In genomic region chr22:48857202-48857805, GRCh38 we compare ENCODE assay signal across 21 cellular contexts.
DNase-seq lines count a peak whose midpoint lies in the region; ATAC-seq and TF ChIP-seq lines count a peak whose summit lies in the region.
"Had no signal": no experiment of that assay in that cellular context is flagged by ENCODE, and none has a peak within 500 bp of the region (broad histone marks: within the 10 kb centered on the region; RNA-seq: fewer than 3 reads in every experiment).

No MANE protein-coding gene starts in this region.

- no peaks in the 10 kb centered on the region for H3K4me1 ChIP-seq in upper lobe of right lung
- H3K4me1 ChIP-seq: BE2C, SJSA1 had no signal

- DNase-seq in activated CD4-positive, CD25-positive, alpha-beta regulatory T cell treated with anti-CD3 and anti-CD28 coated beads, Interleukin-2, amount 50 U/mL, for 72 hours = peak; percentile 20
- DNase-seq in activated CD4-positive, CD25-positive, alpha-beta regulatory T cell (lab: John Stamatoyannopoulos, UW) = no peak
- peak; percentile 31 for DNase-seq in coronary artery (ENCODE audit: low spot score)
- DNase-seq in left lobe of liver (ENCODE audit: low spot score) = peak; percentile 12
- peak; percentile 40 for DNase-seq in upper lobe of right lung
- no peak for DNase-seq in activated CD4-positive, alpha-beta T cell treated with anti-CD3 and anti-CD28 coated beads, Interleukin-2, amount 50 U/mL, for 1 hour
- DNase-seq: BE2C, DMS 273 treated with DMSO at 0.1 percent for 48 hours, DMS79 treated with DMSO at 0.1 percent for 48 hours, GF-D8, KBM-7, MG63, NCI-H1105 treated with DMSO at 0.1 percent for 48 hours, NCI-H2029, NCI-H446 treated with DMSO at 0.1 percent for 48 hours, NCI-H526 treated with DMSO at 0.1 percent for 48 hours, PC-9 had no signal

- intact Hi-C loops in upper lobe of right lung (cut with DNase I) = no loop called here

- no peaks in the 10 kb centered on the region for H3K27me3 ChIP-seq in upper lobe of right lung
- H3K27me3 ChIP-seq: BE2C, SJSA1 had no signal

- no peaks in the 10 kb centered on the region for H3K36me3 ChIP-seq in upper lobe of right lung
- H3K36me3 ChIP-seq: BE2C, MG63, SJSA1 had no signal

- H3K4me3 ChIP-seq in coronary artery (no peak overlapping the region), upper lobe of right lung (no peak overlapping the region)
- H3K4me3 ChIP-seq: MG63, PC-9, SJSA1 had no signal

- H3K27ac ChIP-seq in coronary artery (no peak overlapping the region), upper lobe of right lung (no peak overlapping the region)
- H3K27ac ChIP-seq: 22Rv1, PC-9, SJSA1 had no signal

- no peak for TF ChIP-seq CTCF in coronary artery (IDR thresholded peaks at IDR 0.05)
- TF ChIP-seq CTCF in upper lobe of right lung (IDR thresholded peaks at IDR 0.05) = no peak

- ATAC-seq in left lobe of liver = no peak
- no peak for ATAC-seq in upper lobe of right lung
- no peak for ATAC-seq in HG03460 (IDR thresholded peaks at IDR 0.05; ENCODE audit: unreplicated experiment)
- ATAC-seq: Right ventricle myocardium inferior had no signal

- no peaks in the 10 kb centered on the region for H3K9me3 ChIP-seq in upper lobe of right lung
- H3K9me3 ChIP-seq: MG63, SJSA1 had no signal

Comparison
In these comparisons a context has a peak if more than half of its experiments do, and no peak if none do; other contexts are left out.
1. DNase-seq: peak in activated CD4-positive, CD25-positive, alpha-beta regulatory T cell treated with anti-CD3 and anti-CD28 coated beads, Interleukin-2, amount 50 U/mL, for 72 hours (single experiment), coronary artery (single experiment), left lobe of liver (single experiment) and upper lobe of right lung (single experiment); none in activated CD4-positive, CD25-positive, alpha-beta regulatory T cell (0 of 4) and activated CD4-positive, alpha-beta T cell treated with anti-CD3 and anti-CD28 coated beads, Interleukin-2, amount 50 U/mL, for 1 hour (single experiment).